In the genomic region with DNA sequence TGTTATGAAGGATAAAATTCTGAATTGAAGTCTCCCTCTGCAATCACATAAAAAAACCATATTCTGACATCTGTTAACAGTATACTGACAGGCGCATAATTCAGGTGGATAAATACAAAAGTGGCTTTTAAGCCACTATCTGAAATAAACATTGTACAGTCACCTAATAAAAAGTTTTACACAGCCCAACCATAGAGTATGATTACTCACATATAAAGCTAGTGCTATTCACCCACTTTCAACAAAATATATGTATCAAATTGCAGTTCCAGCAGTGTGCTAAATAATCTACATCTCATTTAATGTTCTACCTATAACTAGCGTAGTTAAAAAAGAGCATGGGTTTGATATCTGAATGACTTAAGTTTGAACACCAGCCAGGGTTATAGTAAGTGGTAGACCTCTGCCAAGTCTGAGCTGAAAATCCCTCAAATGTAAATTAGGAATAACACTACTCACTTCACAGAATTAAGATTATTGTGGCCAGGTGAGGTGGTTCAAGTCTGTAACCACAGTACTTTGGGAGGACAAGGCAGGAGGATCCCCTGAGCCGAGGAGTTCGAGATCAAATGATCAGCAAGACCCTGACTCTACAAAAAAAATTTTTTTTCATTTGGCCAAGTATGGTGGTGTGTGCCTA, we compare ENCODE assay signal across 8 cellular contexts. TPM values are rescaled to one million over a fixed set of nuclear protein-coding genes. Genes with fewer than 3 reads are reported as not detected.
A peak's percentile ranks its signal among the peaks of the same experiment; 100 is the strongest.
DNase-seq lines count a peak whose midpoint lies in the region; ATAC-seq and TF ChIP-seq lines count a peak whose summit lies in the region.

No MANE protein-coding gene starts in this region.

- peak overlapping the region in 2 of 7 donors; percentile 1 to 8 for H3K27ac Mint-ChIP-seq in CD4-positive, alpha-beta memory T cell
- H3K27ac Mint-ChIP-seq in effector memory CD8-positive, alpha-beta T cell, result no peak overlapping the region

- H3K79me2 ChIP-seq in MM.1S (ENCODE audit: low read length), result peaks cover 80% of the 10 kb centered on the region

- no peak for TF ChIP-seq CTCF in MM.1S (IDR thresholded peaks at IDR 0.05; ENCODE audit: low read length)
- TF ChIP-seq CTCF in neutrophil (IDR thresholded peaks at IDR 0.05), result no peak

- H3K9me3 ChIP-seq in CD4-positive, alpha-beta memory T cell (ENCODE audit: control insufficient read depth in 1 of 2, low read length in 2 of 2), result no peaks in the 10 kb centered on the region
- no peaks in the 10 kb centered on the region for H3K9me3 ChIP-seq in MM.1S (replicated peaks; ENCODE audit: insufficient read depth, low read length)
- H3K9me3 ChIP-seq in neutrophil, result no peaks in the 10 kb centered on the region

- no peak for DNase-seq in CD4-positive, alpha-beta memory T cell
- DNase-seq in MM.1S, result no peak
- DNase-seq in effector memory CD8-positive, alpha-beta T cell, result no peak
- no peak for DNase-seq in NCI-H1092 (lab: John Stamatoyannopoulos, UW)
- no peak for DNase-seq in UCSD-AML1 (lab: John Stamatoyannopoulos, UW; ENCODE audit: unreplicated experiment)

- H3K36me3 Mint-ChIP-seq in CD4-positive, alpha-beta memory T cell, result peaks cover 21 to 25% of the 10 kb centered on the region in 2 donors
- H3K36me3 Mint-ChIP-seq in effector memory CD8-positive, alpha-beta T cell (ENCODE audit: insufficient read depth), result peaks cover 7% of the 10 kb centered on the region

- H4K20me1 ChIP-seq in MM.1S (ENCODE audit: insufficient read depth, low read length), result no peaks in the 10 kb centered on the region

- H3K36me3 ChIP-seq in CD4-positive, alpha-beta memory T cell (ENCODE audit: insufficient read depth, low read length), result no peaks in the 10 kb centered on the region
- H3K36me3 ChIP-seq in MM.1S (replicated peaks; ENCODE audit: insufficient read depth, low read length), result no peaks in the 10 kb centered on the region
- peaks cover 7% of the 10 kb centered on the region for H3K36me3 ChIP-seq in neutrophil

- no peaks in the 10 kb centered on the region for H3K9me3 Mint-ChIP-seq in CD4-positive, alpha-beta memory T cell
- no peaks in the 10 kb centered on the region for H3K9me3 Mint-ChIP-seq in effector memory CD8-positive, alpha-beta T cell

- peaks cover 23% of the 10 kb centered on the region for H3F3A ChIP-seq in MM.1S (ENCODE audit: insufficient read depth, low read length)

- intact Hi-C loops in CD4-positive, alpha-beta memory T cell (cut with micrococcal nuclease), result no loop called here

- H3K4me2 ChIP-seq in MM.1S (ENCODE audit: low read depth, low read length), result peak overlapping the region; percentile 95; the same call in 1 of the 2 replicates

- ATAC-seq in effector memory CD8-positive, alpha-beta T cell (replicated peaks), result no peak
- ATAC-seq in GM21723 (IDR thresholded peaks at IDR 0.05; ENCODE audit: unreplicated experiment) (no peak), HG02571 (IDR thresholded peaks at IDR 0.05; ENCODE audit: unreplicated experiment) (no peak)

- peak overlapping the region; percentile 89 to 97 (median 95) for H3K4me3 Mint-ChIP-seq in CD4-positive, alpha-beta memory T cell
- H3K4me3 Mint-ChIP-seq in effector memory CD8-positive, alpha-beta T cell, result peak overlapping the region; percentile 81 to 84

- H3K4me1 Mint-ChIP-seq in CD4-positive, alpha-beta memory T cell, result peaks cover 51 to 76% (median 65%) of the 10 kb centered on the region in 4 donors
- peaks cover 46 to 67% of the 10 kb centered on the region in 2 donors for H3K4me1 Mint-ChIP-seq in effector memory CD8-positive, alpha-beta T cell (ENCODE audit: low read depth in 2 of 2)

- CTCF ChIA-PET in CD4-positive, alpha-beta memory T cell (lab: Charles Lee; ENCODE audit: partially characterized antibody), result no interaction called here

- no peak overlapping the region for H2AFZ ChIP-seq in MM.1S (ENCODE audit: low read length)

- H3K9ac ChIP-seq in MM.1S (ENCODE audit: low read length), result no peak overlapping the region

- POLR2A ChIA-PET in CD4-positive, alpha-beta memory T cell (lab: Charles Lee; ENCODE audit: partially characterized antibody), result interaction anchor here (1.4 kb wide), 1 partner anchor 110 kb away, joined by 3 read pairs; no protein-coding TSS in a partner anchor

- peak overlapping the region in 1 of 2 donors; percentile 80 for H3K4me3 ChIP-seq in CD4-positive, alpha-beta memory T cell (ENCODE audit: low read length in 2 of 2)
- H3K4me3 ChIP-seq in MM.1S (ENCODE audit: low read length), result no peak overlapping the region
- H3K4me3 ChIP-seq in neutrophil (ENCODE audit: low read depth in 1 of 2, low read length in 1 of 2), result peak overlapping the region; percentile 78 to 83

- H3K27me3 Mint-ChIP-seq in CD4-positive, alpha-beta memory T cell, result no peaks in the 10 kb centered on the region
- no peaks in the 10 kb centered on the region for H3K27me3 Mint-ChIP-seq in effector memory CD8-positive, alpha-beta T cell

- H3K9me2 ChIP-seq in MM.1S (replicated peaks; ENCODE audit: insufficient read depth, low read length), result no peaks in the 10 kb centered on the region

- no peak overlapping the region for H3K27ac ChIP-seq in CD4-positive, alpha-beta memory T cell (ENCODE audit: low read depth, low read length)
- no peak overlapping the region for H3K27ac ChIP-seq in MM.1S (ENCODE audit: low read length)
- peak overlapping the region; percentile 92 for H3K27ac ChIP-seq in neutrophil

- peaks cover 80% of the 10 kb centered on the region for H3K4me1 ChIP-seq in CD4-positive, alpha-beta memory T cell (ENCODE audit: insufficient read depth, low read length)
- H3K4me1 ChIP-seq in MM.1S (ENCODE audit: low read length), result peaks cover 28% of the 10 kb centered on the region
- H3K4me1 ChIP-seq in neutrophil (ENCODE audit: control insufficient read depth in 1 of 2, insufficient read depth in 1 of 2, low read depth in 1 of 2, low read length in 1 of 2), result peaks cover 44 to 65% of the 10 kb centered on the region in 2 experiments

- H3K27me3 ChIP-seq in CD4-positive, alpha-beta memory T cell (ENCODE audit: insufficient read depth, low read length), result no peaks in the 10 kb centered on the region
- H3K27me3 ChIP-seq in MM.1S (replicated peaks; ENCODE audit: insufficient read depth, low read length), result no peaks in the 10 kb centered on the region
- H3K27me3 ChIP-seq in neutrophil, result peaks cover under 1% of the 10 kb centered on the region

RNA-seq across cellular contexts. Expression of a gene that starts 3.9 kb away (rescaled TPM):
- total RNA-seq in CD4-positive, alpha-beta memory T cell, result 10 to 100 TPM; 23.5 to 29.3 TPM
- 10 to 100 TPM; 26.0 to 32.1 TPM for polyA plus RNA-seq in CD4-positive, alpha-beta memory T cell
